ENCODE assay signal across 24 cellular contexts in the genomic region with DNA sequence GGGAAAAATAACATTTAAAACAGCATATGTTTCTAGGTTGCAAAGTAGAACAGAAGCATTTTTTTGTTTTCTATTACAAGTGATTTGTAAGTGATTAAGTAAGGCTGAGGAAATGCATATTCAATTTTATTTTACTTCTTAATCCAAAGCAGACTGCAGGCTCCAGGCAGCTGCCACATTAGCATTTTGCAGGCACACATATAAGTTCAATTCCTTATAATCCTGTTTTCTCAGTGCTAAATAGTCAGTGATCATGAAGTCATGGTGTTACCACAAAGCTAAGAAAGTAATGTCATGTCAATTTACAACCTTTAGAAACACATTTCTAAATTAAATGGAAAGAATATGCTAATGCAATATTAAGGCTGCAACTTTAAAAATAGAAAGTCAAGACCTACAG.
"Had no signal": no experiment of that assay in that cellular context is flagged by ENCODE, and none has a peak within 500 bp of the region (broad histone marks: within the 10 kb centered on the region; RNA-seq: fewer than 3 reads in every experiment).

No MANE protein-coding gene starts in this region.

- H3K27ac ChIP-seq: neural progenitor cell, ovary, parathyroid adenoma, psoas muscle, right lobe of liver, sigmoid colon, stomach, thoracic aorta, thyroid gland, tibial nerve, upper lobe of left lung, vagina had no signal

- H3K9me3 ChIP-seq: ovary, psoas muscle, right lobe of liver, sigmoid colon, thoracic aorta, thyroid gland, tibial nerve, upper lobe of left lung, vagina had no signal

- H3K27me3 ChIP-seq: neural progenitor cell, ovary, right lobe of liver, sigmoid colon, stomach, thyroid gland, tibial nerve, upper lobe of left lung, vagina had no signal

- ATAC-seq: psoas muscle; right cardiac atrium; right lobe of liver; stimulated activated effector memory CD8-positive, alpha-beta T cell treated with anti-CD3 and anti-CD28 coated beads, Interleukin-12 subunit alpha, Interleukin-12 subunit beta, amount 100 ng/mL, for 72 hours; stimulated activated naive B cell treated with anti-CD40 and anti-IgM and Interleukin-4, amounts not matched to agents 10 μg/mL and 1 μg/mL and 100 μg/mL, for 72 hours had no signal

- DNase-seq: occipital lobe; ovary; posterior cingulate gyrus; psoas muscle; right cardiac atrium; right lobe of liver; sigmoid colon; small intestine; stimulated activated CD4-positive, alpha-beta T cell treated with anti-CD3 and anti-CD28 coated beads, Interleukin-15, amount 100 ng/mL, for 24 hours; stimulated activated CD4-positive, alpha-beta T cell treated with anti-CD3 and anti-CD28 coated beads, Interleukin-2, amount 100 ng/mL, for 24 hours; stimulated activated CD4-positive, alpha-beta T cell treated with anti-CD3 and anti-CD28 coated beads, Interleukin-2, amount 100 ng/mL, for 48 hours; stimulated activated CD4-positive, alpha-beta T cell treated with anti-CD3 and anti-CD28 coated beads, Interleukin-4, amount 100 ng/mL, for 24 hours; stimulated activated naive B cell treated with anti-CD40 and anti-IgM and Interleukin-4, amounts not matched to agents 10 μg/mL and 1 μg/mL and 100 μg/mL, for 72 hours; stimulated activated naive CD4-positive, alpha-beta T cell treated with Interleukin-2 at 50 U/mL for 16 hours; stomach; thyroid gland; trophoblast cell; upper lobe of left lung had no signal

- H3K4me1 ChIP-seq: neural progenitor cell, parathyroid adenoma, psoas muscle, right lobe of liver, sigmoid colon, stomach, thyroid gland, tibial nerve, upper lobe of left lung, vagina had no signal

- H3K4me3 ChIP-seq: neural progenitor cell, ovary, psoas muscle, right lobe of liver, sigmoid colon, stomach, thoracic aorta, thyroid gland, tibial nerve, upper lobe of left lung, vagina had no signal

- H3K36me3 ChIP-seq: neural progenitor cell, ovary, right lobe of liver, sigmoid colon, stomach, thoracic aorta, thyroid gland, tibial nerve, upper lobe of left lung, vagina had no signal

- H3K9ac ChIP-seq: neural progenitor cell, parathyroid adenoma had no signal
